ENCODE assay signal across 1 cellular context in the genomic region with DNA sequence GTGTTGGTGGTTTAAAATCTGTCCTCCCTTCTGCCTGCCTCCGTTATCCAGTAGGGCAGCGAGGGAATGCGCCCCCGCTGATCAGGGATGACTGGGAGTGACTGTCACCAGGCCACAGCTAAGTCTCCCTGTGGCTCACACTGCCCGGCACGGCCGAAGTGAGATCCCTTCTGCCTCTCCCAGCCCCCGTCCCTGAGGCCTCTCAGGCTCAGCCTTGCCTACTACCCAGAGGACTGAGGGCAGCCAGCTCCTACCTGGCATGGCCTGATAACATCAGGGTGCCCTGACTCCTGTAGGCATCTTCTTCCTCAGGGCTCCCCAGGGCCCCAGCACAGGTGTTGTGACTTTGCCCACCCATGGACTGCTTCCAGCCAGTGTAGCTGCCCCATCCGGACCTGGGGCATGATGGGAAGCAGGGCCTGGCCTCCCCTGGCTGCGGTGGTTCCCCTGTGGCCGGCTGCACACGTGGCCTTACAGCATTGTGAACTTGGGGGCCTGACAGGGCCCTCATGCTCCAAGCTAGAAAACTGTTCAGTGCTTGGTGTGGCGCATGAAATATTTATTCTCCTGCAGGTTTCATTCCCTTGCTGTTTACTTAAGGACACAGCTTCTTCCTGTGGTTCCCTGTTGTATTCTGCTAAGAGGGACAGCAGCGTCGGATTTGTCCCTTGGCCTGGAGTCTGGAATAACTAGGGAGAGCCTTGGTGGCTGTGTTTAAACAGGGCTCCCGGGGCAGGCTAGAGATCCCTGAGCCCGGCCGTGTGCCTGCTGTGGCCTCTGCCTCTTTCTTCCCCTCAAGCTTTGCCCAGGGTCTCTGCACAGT.
TF ChIP-seq lines count a peak whose summit lies in the region.

No MANE protein-coding gene starts in this region.

TF ChIP-seq in GM23338, 12 proteins besides CTCF, POLR2A, EP300 and RAD21 (continued from another document):
- TF ChIP-seq, protein P1, sequence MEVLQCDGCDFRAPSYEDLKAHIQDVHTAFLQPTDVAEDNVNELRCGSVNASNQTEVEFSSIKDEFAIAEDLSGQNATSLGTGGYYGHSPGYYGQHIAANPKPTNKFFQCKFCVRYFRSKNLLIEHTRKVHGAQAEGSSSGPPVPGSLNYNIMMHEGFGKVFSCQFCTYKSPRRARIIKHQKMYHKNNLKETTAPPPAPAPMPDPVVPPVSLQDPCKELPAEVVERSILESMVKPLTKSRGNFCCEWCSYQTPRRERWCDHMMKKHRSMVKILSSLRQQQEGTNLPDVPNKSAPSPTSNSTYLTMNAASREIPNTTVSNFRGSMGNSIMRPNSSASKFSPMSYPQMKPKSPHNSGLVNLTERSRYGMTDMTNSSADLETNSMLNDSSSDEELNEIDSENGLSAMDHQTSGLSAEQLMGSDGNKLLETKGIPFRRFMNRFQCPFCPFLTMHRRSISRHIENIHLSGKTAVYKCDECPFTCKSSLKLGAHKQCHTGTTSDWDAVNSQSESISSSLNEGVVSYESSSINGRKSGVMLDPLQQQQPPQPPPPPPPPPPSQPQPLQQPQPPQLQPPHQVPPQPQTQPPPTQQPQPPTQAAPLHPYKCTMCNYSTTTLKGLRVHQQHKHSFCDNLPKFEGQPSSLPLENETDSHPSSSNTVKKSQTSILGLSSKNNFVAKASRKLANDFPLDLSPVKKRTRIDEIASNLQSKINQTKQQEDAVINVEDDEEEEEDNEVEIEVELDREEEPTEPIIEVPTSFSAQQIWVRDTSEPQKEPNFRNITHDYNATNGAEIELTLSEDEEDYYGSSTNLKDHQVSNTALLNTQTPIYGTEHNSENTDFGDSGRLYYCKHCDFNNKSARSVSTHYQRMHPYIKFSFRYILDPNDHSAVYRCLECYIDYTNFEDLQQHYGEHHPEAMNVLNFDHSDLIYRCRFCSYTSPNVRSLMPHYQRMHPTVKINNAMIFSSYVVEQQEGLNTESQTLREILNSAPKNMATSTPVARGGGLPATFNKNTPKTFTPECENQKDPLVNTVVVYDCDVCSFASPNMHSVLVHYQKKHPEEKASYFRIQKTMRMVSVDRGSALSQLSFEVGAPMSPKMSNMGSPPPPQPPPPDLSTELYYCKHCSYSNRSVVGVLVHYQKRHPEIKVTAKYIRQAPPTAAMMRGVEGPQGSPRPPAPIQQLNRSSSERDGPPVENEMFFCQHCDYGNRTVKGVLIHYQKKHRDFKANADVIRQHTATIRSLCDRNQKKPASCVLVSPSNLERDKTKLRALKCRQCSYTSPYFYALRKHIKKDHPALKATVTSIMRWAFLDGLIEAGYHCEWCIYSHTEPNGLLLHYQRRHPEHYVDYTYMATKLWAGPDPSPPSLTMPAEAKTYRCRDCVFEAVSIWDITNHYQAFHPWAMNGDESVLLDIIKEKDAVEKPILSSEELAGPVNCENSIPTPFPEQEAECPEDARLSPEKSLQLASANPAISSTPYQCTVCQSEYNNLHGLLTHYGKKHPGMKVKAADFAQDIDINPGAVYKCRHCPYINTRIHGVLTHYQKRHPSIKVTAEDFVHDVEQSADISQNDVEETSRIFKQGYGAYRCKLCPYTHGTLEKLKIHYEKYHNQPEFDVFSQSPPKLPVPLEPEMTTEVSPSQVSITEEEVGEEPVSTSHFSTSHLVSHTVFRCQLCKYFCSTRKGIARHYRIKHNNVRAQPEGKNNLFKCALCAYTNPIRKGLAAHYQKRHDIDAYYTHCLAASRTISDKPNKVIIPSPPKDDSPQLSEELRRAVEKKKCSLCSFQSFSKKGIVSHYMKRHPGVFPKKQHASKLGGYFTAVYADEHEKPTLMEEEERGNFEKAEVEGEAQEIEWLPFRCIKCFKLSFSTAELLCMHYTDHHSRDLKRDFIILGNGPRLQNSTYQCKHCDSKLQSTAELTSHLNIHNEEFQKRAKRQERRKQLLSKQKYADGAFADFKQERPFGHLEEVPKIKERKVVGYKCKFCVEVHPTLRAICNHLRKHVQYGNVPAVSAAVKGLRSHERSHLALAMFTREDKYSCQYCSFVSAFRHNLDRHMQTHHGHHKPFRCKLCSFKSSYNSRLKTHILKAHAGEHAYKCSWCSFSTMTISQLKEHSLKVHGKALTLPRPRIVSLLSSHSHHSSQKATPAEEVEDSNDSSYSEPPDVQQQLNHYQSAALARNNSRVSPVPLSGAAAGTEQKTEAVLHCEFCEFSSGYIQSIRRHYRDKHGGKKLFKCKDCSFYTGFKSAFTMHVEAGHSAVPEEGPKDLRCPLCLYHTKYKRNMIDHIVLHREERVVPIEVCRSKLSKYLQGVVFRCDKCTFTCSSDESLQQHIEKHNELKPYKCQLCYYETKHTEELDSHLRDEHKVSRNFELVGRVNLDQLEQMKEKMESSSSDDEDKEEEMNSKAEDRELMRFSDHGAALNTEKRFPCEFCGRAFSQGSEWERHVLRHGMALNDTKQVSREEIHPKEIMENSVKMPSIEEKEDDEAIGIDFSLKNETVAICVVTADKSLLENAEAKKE (CRISPR knock-in tag; IDR thresholded peaks at IDR 0.05): no peak
- TF ChIP-seq ZNF114 (CRISPR knock-in tag; IDR thresholded peaks at IDR 0.05): no peak
- TF ChIP-seq, protein P2, sequence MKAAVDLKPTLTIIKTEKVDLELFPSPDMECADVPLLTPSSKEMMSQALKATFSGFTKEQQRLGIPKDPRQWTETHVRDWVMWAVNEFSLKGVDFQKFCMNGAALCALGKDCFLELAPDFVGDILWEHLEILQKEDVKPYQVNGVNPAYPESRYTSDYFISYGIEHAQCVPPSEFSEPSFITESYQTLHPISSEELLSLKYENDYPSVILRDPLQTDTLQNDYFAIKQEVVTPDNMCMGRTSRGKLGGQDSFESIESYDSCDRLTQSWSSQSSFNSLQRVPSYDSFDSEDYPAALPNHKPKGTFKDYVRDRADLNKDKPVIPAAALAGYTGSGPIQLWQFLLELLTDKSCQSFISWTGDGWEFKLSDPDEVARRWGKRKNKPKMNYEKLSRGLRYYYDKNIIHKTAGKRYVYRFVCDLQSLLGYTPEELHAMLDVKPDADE (IDR thresholded peaks at IDR 0.05): no peak
TF ChIP-seq in GM23338: peak in this region for 0.
